Comparison of ENCODE assay signal across 29 cellular contexts in the genomic region with DNA sequence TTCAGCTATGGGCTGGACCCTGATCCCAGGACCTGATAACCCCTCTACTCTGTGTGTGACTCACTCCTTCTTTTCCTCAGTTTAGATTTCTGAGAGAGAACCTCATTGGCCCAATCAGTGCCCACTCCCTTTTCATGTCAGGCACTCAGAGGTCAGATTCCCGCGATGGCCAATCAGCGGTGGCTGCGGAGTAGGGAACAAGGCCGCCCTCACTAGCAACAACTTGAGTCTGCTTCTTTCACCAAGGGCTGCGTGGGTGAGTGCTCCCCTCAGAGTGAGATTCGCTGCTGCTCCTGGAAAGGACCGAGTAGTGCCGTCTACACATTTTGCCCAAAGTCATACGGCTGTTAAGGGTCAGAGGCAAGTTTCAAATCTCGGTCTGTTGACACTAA. TPM values are rescaled to one million over a fixed set of nuclear protein-coding genes. Genes with fewer than 3 reads are reported as not detected.
"Had no signal": no experiment of that assay in that cellular context is flagged by ENCODE, and none has a peak within 500 bp of the region (broad histone marks: within the 10 kb centered on the region; RNA-seq: fewer than 3 reads in every experiment).

No MANE protein-coding gene starts in this region.

- DNase-seq: effector memory CD4-positive, alpha-beta T cell; heart left ventricle; kidney; mesenchymal stem cell; midbrain; naive thymus-derived CD4-positive, alpha-beta T cell; nephron progenitor cell; sigmoid colon; stimulated activated CD4-positive, alpha-beta T cell treated with anti-CD3 and anti-CD28 coated beads, Interleukin-4, amount 100 ng/mL, for 4 hours; stimulated activated naive CD8-positive, alpha-beta T cell treated with anti-CD3 and anti-CD28 coated beads, Interleukin-15, Interleukin-2, amounts not matched to agents 100 U/mL and 50 U/mL, for 24 hours had no signal

- H3K36me3 ChIP-seq: esophagus muscularis mucosa, gastroesophageal sphincter, heart left ventricle, prostate gland, right atrium auricular region, sigmoid colon had no signal

- H3K27ac Mint-ChIP-seq: naive thymus-derived CD4-positive, alpha-beta T cell; nephron progenitor cell; stimulated activated memory B cell treated with anti-CD40 and anti-IgM and Interleukin-4, amounts not matched to agents 10 μg/mL and 1 μg/mL and 100 μg/mL, for 72 hours; type B pancreatic cell had no signal

- H3K4me1 ChIP-seq: esophagus muscularis mucosa, foreskin keratinocyte, gastroesophageal sphincter, heart left ventricle, parathyroid adenoma, prostate gland, right atrium auricular region, sigmoid colon had no signal

- ATAC-seq: foreskin keratinocyte; gastroesophageal sphincter; heart left ventricle; left lobe of liver; naive thymus-derived CD4-positive, alpha-beta T cell; stimulated activated memory B cell treated with anti-CD40 and anti-IgM and Interleukin-4, amounts not matched to agents 10 μg/mL and 1 μg/mL and 100 μg/mL, for 72 hours; stimulated activated naive CD8-positive, alpha-beta T cell treated with anti-CD3 and anti-CD28 coated beads, Interleukin-15, Interleukin-2, amounts not matched to agents 100 U/mL and 50 U/mL, for 24 hours had no signal

- H3K4me3 ChIP-seq: coronary artery, esophagus muscularis mucosa, gastroesophageal sphincter, heart left ventricle, hepatocyte, lung, prostate gland, right atrium auricular region, sigmoid colon had no signal

- H3K4me3 Mint-ChIP-seq: central memory CD8-positive, alpha-beta T cell; naive thymus-derived CD4-positive, alpha-beta T cell; nephron progenitor cell; stimulated activated memory B cell treated with anti-CD40 and anti-IgM and Interleukin-4, amounts not matched to agents 10 μg/mL and 1 μg/mL and 100 μg/mL, for 72 hours; type B pancreatic cell had no signal

- H3K27me3 ChIP-seq: hepatocyte, right atrium auricular region had no signal

- H3K27ac ChIP-seq: coronary artery, esophagus muscularis mucosa, foreskin keratinocyte, gastroesophageal sphincter, heart left ventricle, hepatocyte, parathyroid adenoma, prostate gland, right atrium auricular region, sigmoid colon had no signal

- H3K79me2 ChIP-seq: hepatocyte, parathyroid adenoma had no signal

- H2AFZ ChIP-seq: hepatocyte, parathyroid adenoma had no signal

- H3K4me2 ChIP-seq: hepatocyte had no signal

- H3K36me3 Mint-ChIP-seq: naive thymus-derived CD4-positive, alpha-beta T cell; stimulated activated memory B cell treated with anti-CD40 and anti-IgM and Interleukin-4, amounts not matched to agents 10 μg/mL and 1 μg/mL and 100 μg/mL, for 72 hours; type B pancreatic cell had no signal

- H3K4me1 Mint-ChIP-seq: central memory CD8-positive, alpha-beta T cell; stimulated activated memory B cell treated with anti-CD40 and anti-IgM and Interleukin-4, amounts not matched to agents 10 μg/mL and 1 μg/mL and 100 μg/mL, for 72 hours had no signal

- H3K9me3 Mint-ChIP-seq: central memory CD8-positive, alpha-beta T cell; type B pancreatic cell had no signal

RNA-seq across cellular contexts. Expression of gene NPPC, which starts 34.7 kb away (rescaled TPM):
- total RNA-seq: endothelial cell of umbilical vein, epithelial cell of proximal tubule, fibroblast of lung, foreskin keratinocyte, gastroesophageal sphincter, hepatocyte, kidney, left lobe of liver, mucosa of gallbladder, omental fat pad had no signal
- polyA plus RNA-seq: endothelial cell of umbilical vein; fibroblast of lung; foreskin keratinocyte; liver; lung; naive thymus-derived CD4-positive, alpha-beta T cell had no signal
